In the genomic region with DNA sequence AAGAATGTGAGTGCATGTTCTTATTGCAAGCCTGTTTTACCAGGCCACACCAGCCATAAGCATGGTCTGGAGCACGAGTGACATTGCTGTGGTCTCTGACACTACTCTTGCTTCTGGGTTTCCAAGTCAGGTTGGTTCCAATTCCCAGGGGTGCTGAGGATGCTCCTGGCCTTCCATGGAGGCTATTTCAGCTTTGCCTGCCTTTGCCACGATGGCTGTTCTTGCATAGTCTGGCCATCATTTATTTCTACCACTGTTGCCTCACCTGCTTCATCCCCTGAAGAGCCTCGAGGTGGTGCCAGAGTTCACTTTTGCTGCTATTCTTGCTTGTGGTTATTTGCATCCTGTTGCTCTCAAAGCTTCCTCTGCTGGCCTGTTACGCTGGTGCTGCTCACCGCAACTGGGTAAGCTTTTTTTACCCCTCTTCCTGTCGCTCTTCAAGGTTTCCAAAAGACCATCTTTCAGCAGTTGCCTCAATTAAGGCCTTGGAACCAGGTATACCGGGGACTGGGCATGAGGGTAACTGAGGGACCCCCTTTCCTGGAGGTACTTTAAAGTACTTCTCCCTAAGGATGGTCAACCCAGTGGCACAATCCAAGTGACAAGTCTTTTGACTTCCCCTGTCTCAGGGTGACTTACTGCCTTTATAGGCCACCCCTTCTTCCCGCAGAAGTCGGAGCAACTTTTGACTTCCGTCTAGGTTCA, we compare ENCODE assay signal across 8 cellular contexts.
A peak's percentile ranks its signal among the peaks of the same experiment; 100 is the strongest.
DNase-seq lines count a peak whose midpoint lies in the region; ATAC-seq and TF ChIP-seq lines count a peak whose summit lies in the region.

No MANE protein-coding gene starts in this region.

- DNase-seq in GF-D8 (lab: John Stamatoyannopoulos, UW) = peak; percentile 50
- DNase-seq in Jurkat, Clone E6-1 (ENCODE audit: low read depth, low spot score) = peak; percentile 99
- peak; percentile 24 to 99 (median 56) for DNase-seq in T-helper 2 cell
- no peak for DNase-seq in ascending aorta (ENCODE audit: low spot score in 2 of 2)
- DNase-seq in kidney glomerular epithelial cell (lab: John Stamatoyannopoulos, UW) = peak; percentile 80
- DNase-seq in stimulated activated CD4-positive, alpha-beta T cell treated with anti-CD3 and anti-CD28 coated beads, TNF-alpha, amount 100 ng/mL, for 48 hours (ENCODE audit: low read depth in 3 of 3) = peak; percentile 18 to 47 (median 32)
- DNase-seq in mesenteric fat pad (ENCODE audit: low spot score) = no peak

- peak in 2 of 3 experiments; percentile 25 to 27 for TF ChIP-seq CTCF in ascending aorta (IDR thresholded peaks at IDR 0.05)

- intact Hi-C loops in ascending aorta (cut with DNase I) = no loop called here

- no peaks in the 10 kb centered on the region for H3K4me1 ChIP-seq in ascending aorta

- ATAC-seq in GM21717 (IDR thresholded peaks at IDR 0.05; ENCODE audit: unreplicated experiment) = peak; percentile 100

- H3K27me3 ChIP-seq in ascending aorta = no peaks in the 10 kb centered on the region

- no peaks in the 10 kb centered on the region for H3K9me3 ChIP-seq in ascending aorta

- H3K36me3 ChIP-seq in ascending aorta = peaks cover 13 to 15% of the 10 kb centered on the region in 2 donors

- no peak overlapping the region for H3K27ac ChIP-seq in ascending aorta

- H3K4me3 ChIP-seq in Jurkat, Clone E6-1 (ENCODE audit: low read length) = peak overlapping the region; percentile 52
- H3K4me3 ChIP-seq in ascending aorta = no peak overlapping the region

Comparison
In these comparisons a context has a peak if more than half of its experiments do, and no peak if none do; other contexts are left out.
1. DNase-seq: peak in GF-D8 (single experiment), Jurkat, Clone E6-1 (single experiment), T-helper 2 cell (5 of 5), kidney glomerular epithelial cell (single experiment) and stimulated activated CD4-positive, alpha-beta T cell treated with anti-CD3 and anti-CD28 coated beads, TNF-alpha, amount 100 ng/mL, for 48 hours (3 of 3); none in ascending aorta (0 of 2) and mesenteric fat pad (single experiment).